In the genomic region with DNA sequence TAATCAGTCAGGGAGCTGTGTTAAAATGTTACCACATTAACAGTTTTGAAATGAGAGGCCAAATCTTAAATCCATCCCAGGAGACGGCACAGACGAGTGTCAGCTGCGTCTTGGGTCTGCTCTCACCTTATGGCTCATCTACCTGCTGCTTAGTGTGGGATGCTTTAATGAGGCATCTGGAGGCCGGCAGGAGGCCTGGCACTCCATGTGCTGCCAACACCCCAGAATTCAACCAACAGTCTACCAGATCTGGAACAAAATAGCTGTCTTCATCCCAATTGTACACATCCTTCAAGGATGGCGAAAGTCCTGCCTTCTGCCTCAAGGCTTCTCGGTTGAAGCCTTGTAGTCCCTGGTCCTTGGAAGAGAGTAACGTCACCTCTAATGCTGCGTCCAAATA, we compare ENCODE assay signal across 19 cellular contexts. TPM values are rescaled to one million over a fixed set of nuclear protein-coding genes. Genes with fewer than 3 reads are reported as not detected.
DNase-seq lines count a peak whose midpoint lies in the region; ATAC-seq lines count a peak whose summit lies in the region.
"Had no signal": no experiment of that assay in that cellular context is flagged by ENCODE, and none has a peak within 500 bp of the region (broad histone marks: within the 10 kb centered on the region; RNA-seq: fewer than 3 reads in every experiment).

No MANE protein-coding gene starts in this region.

- DNase-seq in G401 (ENCODE audit: low spot score), result peak; percentile 91
- DNase-seq in cerebellar cortex (ENCODE audit: low spot score), result peak; percentile 89
- DNase-seq in islet precursor cell, result peak; percentile 32
- no peak for DNase-seq in NCI-H1417 (lab: John Stamatoyannopoulos, UW)
- DNase-seq in NCI-H774 (lab: John Stamatoyannopoulos, UW), result no peak
- no peak for DNase-seq in 8988T
- DNase-seq: Calu3; CD4-positive, alpha-beta memory T cell; COR-L47; DMS53; DMS79 treated with DMSO at 0.1 percent for 48 hours; GM23248; H7; HCEC 1CT had no signal

- in situ Hi-C loops in G401 (cut with HindIII; ENCODE audit: low sequenced_read_pairs), result no loop called here

- peak; percentile 35 for ATAC-seq in GM18861 (IDR thresholded peaks at IDR 0.05; ENCODE audit: unreplicated experiment)

RNA-seq across cellular contexts. Expression of gene PRKACG, which starts 12.0 kb away (rescaled TPM):
- total RNA-seq in G401 (2014; rRNA removed; shearing (Covaris generic)), result not detected in 2 replicates
- total RNA-seq: A172; A673; Calu3; CD4-positive, alpha-beta memory T cell; Daoy; GM23248; H1; H7 had no signal

RNA-seq across cellular contexts. Expression of gene FXN, which starts 33.6 kb away (rescaled TPM):
- 8.7 and 29.9 TPM in 2 replicates for total RNA-seq in G401 (2014; rRNA removed; shearing (Covaris generic))

Comparison
In these comparisons a context has a peak if more than half of its experiments do, and no peak if none do; other contexts are left out.
1. DNase-seq: peak in G401 (single experiment), cerebellar cortex (single experiment) and islet precursor cell (single experiment); none in NCI-H1417 (0 of 3), NCI-H774 (single experiment) and 8988T (single experiment).